Comparison of ENCODE assay signal across 8 cellular contexts in genomic region chr16:11797957-11798299, GRCh38. TPM values are rescaled to one million over a fixed set of nuclear protein-coding genes. Genes with fewer than 3 reads are reported as not detected.
DNase-seq lines count a peak whose midpoint lies in the region; ATAC-seq, FAIRE-seq and TF ChIP-seq lines count a peak whose summit lies in the region.

No MANE protein-coding gene starts in this region.

- in situ Hi-C loops in HepG2 (cut with HindIII; ENCODE audit: extremely low pct_ligation_motif_present, low pct_unique_long_range_greater_than_20kb): no loop called here

- H3F3A ChIP-seq in MM.1S (ENCODE audit: insufficient read depth, low read length): peaks cover 20% of the 10 kb centered on the region

- BruUV-seq in HepG2 (replicated peaks; lab: Mats Ljungman, UMichigan): no TSS peak

- H3K27me3 ChIP-seq in MM.1S (replicated peaks; ENCODE audit: insufficient read depth, low read length) (no peaks in the 10 kb centered on the region), breast epithelium (no peaks in the 10 kb centered on the region), HepG2 (ENCODE audit: control insufficient read depth in 1 of 2, insufficient read depth in 2 of 2, low read length in 2 of 2) (no peaks in the 10 kb centered on the region; a peak in 1 of 5 replicates), testis (no peaks in the 10 kb centered on the region)

- TF ChIP-seq POLR2A in breast epithelium (IDR thresholded peaks at IDR 0.05) (no peak), HepG2 (IDR thresholded peaks at IDR 0.05; ENCODE audit: insufficient read depth in 1 of 2, low read depth in 2 of 2, low read length in 2 of 2) (no peak), testis (IDR thresholded peaks at IDR 0.05) (no peak)

- peak; percentile 10 for ATAC-seq in HepG2
- ATAC-seq in GM21723 (IDR thresholded peaks at IDR 0.05; ENCODE audit: unreplicated experiment): no peak

- WGBS in HepG2 (ENCODE audit: low lambda C conversion rate): under 1% methylated on average over 7 of the region's 7 CpGs
- WGBS in testis, 2 donors: 3 to 4% methylated on average over 7 of the region's 7 CpGs

- H3K4me1 ChIP-seq in MM.1S (ENCODE audit: low read length): peaks cover 17% of the 10 kb centered on the region
- peaks cover 9 to 17% of the 10 kb centered on the region in 2 donors for H3K4me1 ChIP-seq in breast epithelium
- H3K4me1 ChIP-seq in HepG2 (ENCODE audit: insufficient read depth, low read length): peaks cover 73% of the 10 kb centered on the region
- H3K4me1 ChIP-seq in testis: peaks cover 43% of the 10 kb centered on the region

- H3K36me3 ChIP-seq in MM.1S (replicated peaks; ENCODE audit: insufficient read depth, low read length): no peaks in the 10 kb centered on the region; the same call in 1 of the 2 replicates
- H3K36me3 ChIP-seq in breast epithelium: no peaks in the 10 kb centered on the region
- peaks cover 0 to 8% of the 10 kb centered on the region in 2 experiments; a peak in 2 of 5 replicates for H3K36me3 ChIP-seq in HepG2 (replicated peaks in 1 of 2; ENCODE audit: control insufficient read depth in 1 of 2, insufficient read depth in 2 of 2, low read length in 2 of 2)
- H3K36me3 ChIP-seq in testis (ENCODE audit: low read depth, missing control alignments): no peaks in the 10 kb centered on the region

- intact Hi-C loops in breast epithelium (cut with DNase I; ENCODE audit: low total_unique reads) (no loop called here), HepG2 (cut with micrococcal nuclease; ENCODE audit: unreplicated experiment) (loop anchor here (5.0 to 10.0 kb wide), 2 partner anchors 114 to 213 kb away; partner anchors contain the start of gene LITAF), testis (cut with DNase I; ENCODE audit: low total_unique reads) (no loop called here)

- H2AFZ ChIP-seq in MM.1S (ENCODE audit: low read length) (peak overlapping the region; percentile 75), HepG2 (ENCODE audit: low read length) (no peak overlapping the region)

- no peak for FAIRE-seq in HepG2 (lab: Jason Lieb, UNC)

- TF ChIP-seq RAD21 in HepG2 (CRISPR knock-in tag; IDR thresholded peaks at IDR 0.05): no peak; the same call in 1 of the 2 replicates

- no peaks in the 10 kb centered on the region for H3K9me2 ChIP-seq in MM.1S (replicated peaks; ENCODE audit: insufficient read depth, low read length)

- H3K79me2 ChIP-seq in MM.1S (ENCODE audit: low read length) (peaks cover 66% of the 10 kb centered on the region), HepG2 (ENCODE audit: insufficient read depth, low read length) (peaks cover 61% of the 10 kb centered on the region)

- peak overlapping the region; percentile 87 for H3K9ac ChIP-seq in MM.1S (ENCODE audit: low read length)
- peak overlapping the region; percentile 95 for H3K9ac ChIP-seq in HepG2 (ENCODE audit: insufficient read depth, low read depth, low read length)

- TF ChIP-seq CTCF in MM.1S (IDR thresholded peaks at IDR 0.05; ENCODE audit: low read length): no peak
- no peak for TF ChIP-seq CTCF in breast epithelium (IDR thresholded peaks at IDR 0.05)
- TF ChIP-seq CTCF in HepG2 (CRISPR knock-in tag; IDR thresholded peaks at IDR 0.05): no peak
- no peak for TF ChIP-seq CTCF in testis (IDR thresholded peaks at IDR 0.05)

- H3K4me3 ChIP-seq in GM08714 (ENCODE audit: low read length): peak overlapping the region; percentile 73
- H3K4me3 ChIP-seq in MM.1S (ENCODE audit: low read length): peak overlapping the region; percentile 86
- peak overlapping the region; percentile 50 to 91 (median 87) for H3K4me3 ChIP-seq in breast epithelium
- H3K4me3 ChIP-seq in HepG2 (replicated peaks in 1 of 3; ENCODE audit: insufficient read depth in 1 of 3, low read depth in 2 of 3, low read length in 3 of 3): peak overlapping the region; percentile 76 to 90 (median 83)
- H3K4me3 ChIP-seq in testis: peak overlapping the region; percentile 72 to 95

- peak overlapping the region; percentile 77 for H3K27ac ChIP-seq in MM.1S (ENCODE audit: low read length)
- H3K27ac ChIP-seq in breast epithelium: peak overlapping the region; percentile 97 to 98
- peak overlapping the region; percentile 85 for H3K27ac ChIP-seq in HepG2 (ENCODE audit: extremely low read length, insufficient read depth, low read length)
- H3K27ac ChIP-seq in testis: peak overlapping the region; percentile 93 to 98

- POLR2A ChIA-PET in HepG2 (lab: Yijun Ruan, JAX): interaction anchor here (0.6 to 5.9 kb wide), 54 partner anchors 8 to 490 kb away, joined by 3 to 207 read pairs (median 6); partner anchors contain the start of genes GSPT1, LITAF, RSL1D1 and TXNDC11

- H3K9me3 ChIP-seq in MM.1S (replicated peaks; ENCODE audit: insufficient read depth, low read length) (no peaks in the 10 kb centered on the region), breast epithelium (no peaks in the 10 kb centered on the region), HepG2 (ENCODE audit: low read length) (no peaks in the 10 kb centered on the region), testis (no peaks in the 10 kb centered on the region)

- H4K20me1 ChIP-seq in MM.1S (ENCODE audit: insufficient read depth, low read length) (peaks cover 6% of the 10 kb centered on the region; the same call in 1 of the 2 replicates), HepG2 (ENCODE audit: insufficient read depth, low read length) (peaks cover 27% of the 10 kb centered on the region)

- CTCF ChIA-PET in HepG2 (lab: Yijun Ruan, JAX; ENCODE audit: low intra/inter-chr PET ratio, low total read pairs): no interaction called here

- TF ChIP-seq EP300 in HepG2 (IDR thresholded peaks at IDR 0.05; ENCODE audit: low read depth in 2 of 2, low read length in 2 of 2) (no peak), HepG2 (CRISPR knock-in tag; IDR thresholded peaks at IDR 0.05; ENCODE audit: borderline replicate concordance) (no peak)

- H3K4me2 ChIP-seq in MM.1S (ENCODE audit: low read depth, low read length) (peak overlapping the region; percentile 100), HepG2 (ENCODE audit: low read depth, low read length) (peak overlapping the region; percentile 93)

- DNase-seq in MM.1S (peak; percentile 15), breast epithelium (ENCODE audit: low spot score in 2 of 2) (no peak), HepG2 (ENCODE audit: low spot score) (no peak), testis (no peak), NCI-H524 treated with DMSO at 0.1 percent for 48 hours (lab: John Stamatoyannopoulos, UW) (no peak)
- no peak for DNase-seq in activated CD8-positive, alpha-beta memory T cell treated with anti-CD3 and anti-CD28 coated beads, Interleukin-2, amount 50 U/mL, for 48 hours

RNA-seq across cellular contexts. Expression of gene ZC3H7A, which starts 0.9 kb away (rescaled TPM):
- total RNA-seq in breast epithelium: 10 to 100 TPM; 58.4 to 70.7 (median 67.5) TPM
- 29.2 and 51.5 TPM in 2 replicates for total RNA-seq in HepG2 (2016; rRNA removed; fragmentation: Illumina TruSeq; extraction: Trizol)
- 36.4 and 39.0 TPM in 2 replicates for total RNA-seq in HepG2 (2016; cell fraction: cytosol; rRNA removed; fragmentation: Illumina TruSeq; extraction: Trizol; ENCODE audit: low read depth)
- 27.9 and 45.5 TPM in 2 replicates for total RNA-seq in HepG2 (2016; cell fraction: insoluble cytoplasmic fraction; rRNA removed; fragmentation: Illumina TruSeq; extraction: Trizol)
- total RNA-seq in HepG2 (2016; cell fraction: membrane; rRNA removed; fragmentation: Illumina TruSeq; extraction: Trizol): 21.9 and 22.1 TPM in 2 replicates
- 62.9 and 69.9 TPM in 2 replicates for total RNA-seq in HepG2 (2016; cell fraction: nucleus; rRNA removed; fragmentation: Illumina TruSeq; extraction: Trizol)
- 28.4 and 36.8 TPM in 2 replicates for polyA plus RNA-seq in HepG2 (2011; rRNA removed)
- polyA plus RNA-seq in HepG2 (2011; cell fraction: cytosol; rRNA removed): 17.3 and 26.0 TPM in 2 replicates
- 65.4 and 82.1 TPM in 2 replicates for polyA plus RNA-seq in HepG2 (2011; cell fraction: nucleus; rRNA removed)
- polyA plus RNA-seq in HepG2 (2012): 38.8 and 45.6 TPM in 2 replicates
- 7.0 and 7.9 TPM in 2 replicates for polyA plus RNA-seq in HepG2 (2016; cell fraction: cytosol; fragmentation: Illumina TruSeq; extraction: Trizol; ENCODE audit: low read depth)
- 53.0 and 59.0 TPM in 2 replicates for polyA plus RNA-seq in HepG2 (2016; cell fraction: insoluble cytoplasmic fraction; fragmentation: Illumina TruSeq; extraction: Trizol; ENCODE audit: low read depth)
- 12.7 and 13.1 TPM in 2 replicates for polyA plus RNA-seq in HepG2 (2016; cell fraction: membrane; fragmentation: Illumina TruSeq; extraction: Trizol; ENCODE audit: low read depth)
- polyA plus RNA-seq in HepG2 (2016; cell fraction: nucleus; fragmentation: Illumina TruSeq; extraction: Trizol; ENCODE audit: insufficient read depth, low read depth): 118 and 123 TPM in 2 replicates
- 15.6 and 21.1 TPM in 2 replicates for polyA minus RNA-seq in HepG2 (2011; rRNA and poly(A)+ RNA removed; ENCODE audit: low replicate concordance)
- 19.2 and 27.3 TPM in 2 replicates for polyA minus RNA-seq in HepG2 (2011; cell fraction: cytosol; rRNA and poly(A)+ RNA removed)
- 93.7 and 101 TPM in 2 replicates for polyA minus RNA-seq in HepG2 (2011; cell fraction: nucleus; rRNA and poly(A)+ RNA removed)
- 10 to 100 TPM; 41.4 to 48.8 TPM for total RNA-seq in testis
- 24.6 TPM for polyA plus RNA-seq in testis (ENCODE audit: insufficient read depth, low read depth, low replicate concordance)

RNA-seq across cellular contexts. Expression of gene RSL1D1, which starts 53.4 kb away (rescaled TPM):
- total RNA-seq in breast epithelium (100 to 1,000 TPM; 150 to 219 (median 172) TPM), HepG2 (2016; rRNA removed; fragmentation: Illumina TruSeq; extraction: Trizol) (343 and 502 TPM in 2 replicates), testis (10 to 100 TPM; 79.3 to 97.6 TPM)
- 118 and 139 TPM in 2 replicates for total RNA-seq in HepG2 (2016; cell fraction: cytosol; rRNA removed; fragmentation: Illumina TruSeq; extraction: Trizol; ENCODE audit: low read depth)
- total RNA-seq in HepG2 (2016; cell fraction: insoluble cytoplasmic fraction; rRNA removed; fragmentation: Illumina TruSeq; extraction: Trizol): 337 and 511 TPM in 2 replicates
- 248 and 308 TPM in 2 replicates for total RNA-seq in HepG2 (2016; cell fraction: membrane; rRNA removed; fragmentation: Illumina TruSeq; extraction: Trizol)
- total RNA-seq in HepG2 (2016; cell fraction: nucleus; rRNA removed; fragmentation: Illumina TruSeq; extraction: Trizol): 210 and 225 TPM in 2 replicates
- polyA plus RNA-seq in HepG2 (2011; rRNA removed) (125 and 187 TPM in 2 replicates), testis (ENCODE audit: insufficient read depth, low read depth, low replicate concordance) (101 TPM)
- polyA plus RNA-seq in HepG2 (2011; cell fraction: cytosol; rRNA removed): 77.4 and 149 TPM in 2 replicates
- 15.5 and 28.9 TPM in 2 replicates for polyA plus RNA-seq in HepG2 (2011; cell fraction: nucleus; rRNA removed)
- polyA plus RNA-seq in HepG2 (2012): 330 and 427 TPM in 2 replicates
- 128 and 147 TPM in 2 replicates for polyA plus RNA-seq in HepG2 (2016; cell fraction: cytosol; fragmentation: Illumina TruSeq; extraction: Trizol; ENCODE audit: low read depth)
- polyA plus RNA-seq in HepG2 (2016; cell fraction: insoluble cytoplasmic fraction; fragmentation: Illumina TruSeq; extraction: Trizol; ENCODE audit: low read depth): 679 and 682 TPM in 2 replicates
- polyA plus RNA-seq in HepG2 (2016; cell fraction: membrane; fragmentation: Illumina TruSeq; extraction: Trizol; ENCODE audit: low read depth): 277 and 347 TPM in 2 replicates
- 279 and 286 TPM in 2 replicates for polyA plus RNA-seq in HepG2 (2016; cell fraction: nucleus; fragmentation: Illumina TruSeq; extraction: Trizol; ENCODE audit: insufficient read depth, low read depth)
- 28.2 and 33.4 TPM in 2 replicates for polyA minus RNA-seq in HepG2 (2011; rRNA and poly(A)+ RNA removed; ENCODE audit: low replicate concordance)
- polyA minus RNA-seq in HepG2 (2011; cell fraction: cytosol; rRNA and poly(A)+ RNA removed): 201 and 239 TPM in 2 replicates
- 96.4 and 115 TPM in 2 replicates for polyA minus RNA-seq in HepG2 (2011; cell fraction: nucleus; rRNA and poly(A)+ RNA removed)

RNA-seq across cellular contexts. Expression of gene TXNDC11, which starts 55.3 kb away (rescaled TPM):
- total RNA-seq in breast epithelium (10 to 100 TPM; 38.6 to 53.7 (median 47.9) TPM), HepG2 (2016; rRNA removed; fragmentation: Illumina TruSeq; extraction: Trizol) (46.4 and 74.9 TPM in 2 replicates), testis (10 to 100 TPM; 42.3 to 45.3 TPM)
- total RNA-seq in HepG2 (2016; cell fraction: cytosol; rRNA removed; fragmentation: Illumina TruSeq; extraction: Trizol; ENCODE audit: low read depth): 35.1 and 37.4 TPM in 2 replicates
- 41.1 and 74.2 TPM in 2 replicates for total RNA-seq in HepG2 (2016; cell fraction: insoluble cytoplasmic fraction; rRNA removed; fragmentation: Illumina TruSeq; extraction: Trizol)
- total RNA-seq in HepG2 (2016; cell fraction: membrane; rRNA removed; fragmentation: Illumina TruSeq; extraction: Trizol): 66.4 and 69.7 TPM in 2 replicates
- total RNA-seq in HepG2 (2016; cell fraction: nucleus; rRNA removed; fragmentation: Illumina TruSeq; extraction: Trizol): 67.8 and 74.4 TPM in 2 replicates
- polyA plus RNA-seq in HepG2 (2011; rRNA removed) (123 and 124 TPM in 2 replicates), testis (ENCODE audit: insufficient read depth, low read depth, low replicate concordance) (34.4 TPM)
- polyA plus RNA-seq in HepG2 (2011; cell fraction: cytosol; rRNA removed): 124 and 127 TPM in 2 replicates
- polyA plus RNA-seq in HepG2 (2011; cell fraction: nucleus; rRNA removed): 90.0 and 92.7 TPM in 2 replicates
- polyA plus RNA-seq in HepG2 (2012): 52.3 and 58.7 TPM in 2 replicates
- 27.8 and 29.0 TPM in 2 replicates for polyA plus RNA-seq in HepG2 (2016; cell fraction: cytosol; fragmentation: Illumina TruSeq; extraction: Trizol; ENCODE audit: low read depth)
- 50.3 and 56.6 TPM in 2 replicates for polyA plus RNA-seq in HepG2 (2016; cell fraction: insoluble cytoplasmic fraction; fragmentation: Illumina TruSeq; extraction: Trizol; ENCODE audit: low read depth)
- polyA plus RNA-seq in HepG2 (2016; cell fraction: membrane; fragmentation: Illumina TruSeq; extraction: Trizol; ENCODE audit: low read depth): 51.9 and 62.9 TPM in 2 replicates
- polyA plus RNA-seq in HepG2 (2016; cell fraction: nucleus; fragmentation: Illumina TruSeq; extraction: Trizol; ENCODE audit: insufficient read depth, low read depth): 110 TPM in 2 replicates
- 53.2 and 119 TPM in 2 replicates for polyA minus RNA-seq in HepG2 (2011; rRNA and poly(A)+ RNA removed; ENCODE audit: low replicate concordance)
- 62.7 TPM in 2 replicates for polyA minus RNA-seq in HepG2 (2011; cell fraction: cytosol; rRNA and poly(A)+ RNA removed)
- polyA minus RNA-seq in HepG2 (2011; cell fraction: nucleus; rRNA and poly(A)+ RNA removed): 73.1 and 73.3 TPM in 2 replicates
